10 cellular contexts compared by ENCODE assay signal in genomic region chr6:29926081-29926794, GRCh38. TPM values are rescaled to one million over a fixed set of nuclear protein-coding genes. Genes with fewer than 3 reads are reported as not detected.
DNase-seq lines count a peak whose midpoint lies in the region; ATAC-seq and TF ChIP-seq lines count a peak whose summit lies in the region.
"Had no signal": no experiment of that assay in that cellular context is flagged by ENCODE, and none has a peak within 500 bp of the region (broad histone marks: within the 10 kb centered on the region; RNA-seq: fewer than 3 reads in every experiment).

No MANE protein-coding gene starts in this region.

- no peaks in the 10 kb centered on the region for H3K79me2 ChIP-seq in smooth muscle cell (ENCODE audit: low read depth)

- H3K27ac ChIP-seq in left ventricle myocardium inferior (replicated peaks) (peak overlapping the region; percentile 95), smooth muscle cell (ENCODE audit: low read depth) (no peak overlapping the region)
- H3K27ac ChIP-seq: KMS-11 had no signal

- DNase-seq in left ventricle myocardium inferior (peak; percentile 29), smooth muscle cell (lab: John Stamatoyannopoulos, UW; ENCODE audit: unreplicated experiment) (no peak), NCI-H2029 treated with DMSO at 0.1 percent for 48 hours (lab: John Stamatoyannopoulos, UW) (no peak), NCI-H2107 (lab: John Stamatoyannopoulos, UW) (no peak), SHP77 treated with DMSO at 0.1 percent for 48 hours (lab: John Stamatoyannopoulos, UW) (no peak)

- H3K4me2 ChIP-seq in smooth muscle cell, result peak overlapping the region; percentile 80
- H3K4me2 ChIP-seq: KMS-11 had no signal

- no peaks in the 10 kb centered on the region for H3K36me3 ChIP-seq in left ventricle myocardium inferior
- no peaks in the 10 kb centered on the region for H3K36me3 ChIP-seq in smooth muscle cell (ENCODE audit: low read depth)

- H3K36me3 Mint-ChIP-seq in activated T-helper 17 cell treated with anti-CD3 and anti-CD28 coated beads, Interleukin-2, amount 50 U/mL, for 72 hours (ENCODE audit: low read depth), result peaks cover 47% of the 10 kb centered on the region

- no peaks in the 10 kb centered on the region for H3K4me1 Mint-ChIP-seq in activated T-helper 17 cell treated with anti-CD3 and anti-CD28 coated beads, Interleukin-2, amount 50 U/mL, for 72 hours
- H3K4me1 Mint-ChIP-seq: neural crest cell had no signal

- TF ChIP-seq CTCF in left ventricle myocardium inferior (IDR thresholded peaks at IDR 0.05; ENCODE audit: borderline replicate concordance), result no peak
- no peak for TF ChIP-seq CTCF in smooth muscle cell (IDR thresholded peaks at IDR 0.05; ENCODE audit: borderline replicate concordance, insufficient read depth, poor library complexity, severe bottlenecking)

- H3K4me3 ChIP-seq in left ventricle myocardium inferior (peak overlapping the region; percentile 78), smooth muscle cell (peak overlapping the region; percentile 54)

- intact Hi-C loops in left ventricle myocardium inferior (cut with micrococcal nuclease), result no loop called here

- H4K20me1 ChIP-seq in smooth muscle cell (ENCODE audit: low read depth), result no peaks in the 10 kb centered on the region

- peak overlapping the region; percentile 85 for H3K27ac Mint-ChIP-seq in activated T-helper 17 cell treated with anti-CD3 and anti-CD28 coated beads, Interleukin-2, amount 50 U/mL, for 72 hours

- H3K4me3 Mint-ChIP-seq in activated T-helper 17 cell treated with anti-CD3 and anti-CD28 coated beads, Interleukin-2, amount 50 U/mL, for 72 hours, result peak overlapping the region; percentile 83
- H3K4me3 Mint-ChIP-seq: neural crest cell had no signal

- no peaks in the 10 kb centered on the region for H3K27me3 ChIP-seq in left ventricle myocardium inferior (ENCODE audit: low read depth)
- no peaks in the 10 kb centered on the region for H3K27me3 ChIP-seq in smooth muscle cell (ENCODE audit: low read depth)

- H3K9me3 ChIP-seq in left ventricle myocardium inferior (replicated peaks), result no peaks in the 10 kb centered on the region
- H3K9me3 ChIP-seq in smooth muscle cell (replicated peaks; ENCODE audit: low read depth), result no peaks in the 10 kb centered on the region

- 58% methylated on average over 51 of the region's 51 CpGs for WGBS in smooth muscle cell (ENCODE audit: low lambda C conversion rate)

- H3K27me3 Mint-ChIP-seq in activated T-helper 17 cell treated with anti-CD3 and anti-CD28 coated beads, Interleukin-2, amount 50 U/mL, for 72 hours, result no peaks in the 10 kb centered on the region

- H3K9ac ChIP-seq in smooth muscle cell (ENCODE audit: low read depth), result peak overlapping the region; percentile 74
- H3K9ac ChIP-seq: KMS-11 had no signal

- H3K9me3 Mint-ChIP-seq in activated T-helper 17 cell treated with anti-CD3 and anti-CD28 coated beads, Interleukin-2, amount 50 U/mL, for 72 hours, result no peaks in the 10 kb centered on the region

- peak overlapping the region; percentile 54 for H2AFZ ChIP-seq in smooth muscle cell (ENCODE audit: low read depth)

- H3K4me1 ChIP-seq in left ventricle myocardium inferior, result peaks cover 12% of the 10 kb centered on the region
- no peaks in the 10 kb centered on the region for H3K4me1 ChIP-seq in smooth muscle cell (ENCODE audit: low read depth)

- ATAC-seq in GM18502 (IDR thresholded peaks at IDR 0.05; ENCODE audit: poor library complexity, unreplicated experiment) (peak; percentile 54), HG03139 (IDR thresholded peaks at IDR 0.05; ENCODE audit: unreplicated experiment) (peak; percentile 30)
- ATAC-seq in activated T-helper 17 cell treated with anti-CD3 and anti-CD28 coated beads, Interleukin-2, amount 50 U/mL, for 72 hours (replicated peaks), result peak; percentile 43

- no peaks in the 10 kb centered on the region for H3F3A ChIP-seq in smooth muscle cell (ENCODE audit: low read depth)

RNA-seq across cellular contexts. Expression of gene HLA-A, which starts 16.1 kb away (rescaled TPM):
- total RNA-seq in activated T-helper 17 cell treated with anti-CD3 and anti-CD28 coated beads, Interleukin-2, amount 50 U/mL, for 72 hours, result 1,000 to 10,000 TPM; 1,094 to 1,926 TPM
- total RNA-seq in left ventricle myocardium inferior (252 TPM), smooth muscle cell (287 and 310 TPM in 2 replicates)
- polyA plus RNA-seq in smooth muscle cell, result 489 and 558 TPM in 2 replicates
